In genomic region chr18:79540914-79541301, GRCh38 we compare ENCODE assay signal across 18 cellular contexts.
DNase-seq lines count a peak whose midpoint lies in the region; ATAC-seq and TF ChIP-seq lines count a peak whose summit lies in the region.
"Had no signal": no experiment of that assay in that cellular context is flagged by ENCODE, and none has a peak within 500 bp of the region (broad histone marks: within the 10 kb centered on the region; RNA-seq: fewer than 3 reads in every experiment).

No MANE protein-coding gene starts in this region.

- H3K4me3 ChIP-seq in prostate gland (peak overlapping the region in 1 of 2 donors; percentile 8), upper lobe of left lung (no peak overlapping the region)
- H3K4me3 ChIP-seq: BLaER1, GM23338, K562 had no signal

- no peak for TF ChIP-seq POLR2A in prostate gland (IDR thresholded peaks at IDR 0.05)
- TF ChIP-seq POLR2A in upper lobe of left lung (IDR thresholded peaks at IDR 0.05) = no peak

- H3K27ac ChIP-seq in layer of hippocampus (ENCODE audit: low read depth, low read length) = peak overlapping the region; percentile 71
- peak overlapping the region; percentile 65 to 82 for H3K27ac ChIP-seq in prostate gland
- H3K27ac ChIP-seq in upper lobe of left lung = no peak overlapping the region
- H3K27ac ChIP-seq: BLaER1, HL-60 had no signal

- peak; percentile 50 for DNase-seq in activated CD8-positive, alpha-beta memory T cell treated with anti-CD3 and anti-CD28 coated beads for 24 hours
- DNase-seq in activated CD8-positive, alpha-beta memory T cell treated with anti-CD3 and anti-CD28 coated beads, Interleukin-2, amount 50 U/mL, for 48 hours = no peak
- DNase-seq in prostate gland (ENCODE audit: low spot score) (peak; percentile 38), upper lobe of left lung (peak; percentile 16 to 49), left colon (no peak)
- DNase-seq: 8988T, DMS 273 treated with DMSO at 0.1 percent for 48 hours, NCI-H146, NCI-H2107, NCI-H226, NCI-H69 had no signal

- H3K9me3 ChIP-seq in prostate gland (no peaks in the 10 kb centered on the region), upper lobe of left lung (peaks cover 0 to 3% (median 0%) of the 10 kb centered on the region in 4 donors)

- TF ChIP-seq EP300 in upper lobe of left lung (IDR thresholded peaks at IDR 0.05) = no peak

- TF ChIP-seq CTCF in prostate gland (IDR thresholded peaks at IDR 0.05) (no peak), upper lobe of left lung (IDR thresholded peaks at IDR 0.05) (no peak)

- ATAC-seq in upper lobe of left lung (ENCODE audit: low FRiP score in 2 of 2) (no peak), left colon (no peak), GM18868 (IDR thresholded peaks at IDR 0.05; ENCODE audit: unreplicated experiment) (no peak), HG03196 (IDR thresholded peaks at IDR 0.05; ENCODE audit: unreplicated experiment) (no peak)
- ATAC-seq: GM23338, K562 had no signal

- H3K36me3 ChIP-seq in prostate gland (no peaks in the 10 kb centered on the region), upper lobe of left lung (no peaks in the 10 kb centered on the region)
- H3K36me3 ChIP-seq: BLaER1 had no signal

- no peaks in the 10 kb centered on the region for H3K27me3 ChIP-seq in layer of hippocampus (ENCODE audit: control insufficient read depth, insufficient read depth, low read length)
- H3K27me3 ChIP-seq in prostate gland (replicated peaks; ENCODE audit: insufficient read depth) = no peaks in the 10 kb centered on the region
- no peaks in the 10 kb centered on the region for H3K27me3 ChIP-seq in upper lobe of left lung

- H3K4me1 ChIP-seq in prostate gland (replicated peaks) (peaks cover 4% of the 10 kb centered on the region), upper lobe of left lung (no peaks in the 10 kb centered on the region)
- H3K4me1 ChIP-seq: BLaER1 had no signal

- intact Hi-C loops in prostate gland (cut with DNase I) = no loop called here
- intact Hi-C loops in left colon (cut with DNase I, micrococcal nuclease) = no loop called here

- WGBS in prostate gland = 56% methylated on average over 12 of the region's 12 CpGs
- WGBS in upper lobe of left lung, 2 donors = 83 to 91% methylated on average over 12 of the region's 12 CpGs

Comparison
In these comparisons a context has a peak if more than half of its experiments do, and no peak if none do; other contexts are left out.
1. DNase-seq: peak in activated CD8-positive, alpha-beta memory T cell treated with anti-CD3 and anti-CD28 coated beads for 24 hours (single experiment), prostate gland (single experiment) and upper lobe of left lung (2 of 2); none in activated CD8-positive, alpha-beta memory T cell treated with anti-CD3 and anti-CD28 coated beads, Interleukin-2, amount 50 U/mL, for 48 hours (single experiment) and left colon (0 of 2).
2. H3K27ac ChIP-seq: peak in layer of hippocampus (single experiment) and prostate gland (2 of 2); none in upper lobe of left lung (0 of 4).